In genomic region chr2:114550895-114551793, GRCh38 we compare ENCODE assay signal across 8 cellular contexts.
A peak's percentile ranks its signal among the peaks of the same experiment; 100 is the strongest.
DNase-seq lines count a peak whose midpoint lies in the region; ATAC-seq, FAIRE-seq and TF ChIP-seq lines count a peak whose summit lies in the region.

No MANE protein-coding gene starts in this region.

- H3K9me3 ChIP-seq in HCT116 (ENCODE audit: control insufficient read depth in 1 of 2, insufficient read depth in 1 of 2, low read depth in 1 of 2, low read length in 2 of 2) (peaks cover 5 to 23% of the 10 kb centered on the region in 2 experiments; a peak in 2 of 4 replicates), astrocyte (ENCODE audit: insufficient read depth, low read depth, low read length) (no peaks in the 10 kb centered on the region)

- CTCF ChIA-PET in HCT116 (lab: Charles Lee), result no interaction called here

- no peaks in the 10 kb centered on the region for H3K4me1 ChIP-seq in HCT116 (ENCODE audit: control insufficient read depth in 1 of 2, insufficient read depth in 2 of 2, low read length in 2 of 2)
- no peaks in the 10 kb centered on the region for H3K4me1 ChIP-seq in astrocyte (ENCODE audit: insufficient read depth, low read length)

- H3K27me3 ChIP-seq in HCT116 (ENCODE audit: insufficient read depth, low read length) (no peaks in the 10 kb centered on the region), astrocyte (ENCODE audit: insufficient read depth, low read length) (no peaks in the 10 kb centered on the region)

- TF ChIP-seq CTCF in HCT116 (IDR thresholded peaks at IDR 0.05 in 2 of 3, conservative IDR thresholded peaks at IDR 0.05 in 1 of 3; ENCODE audit: borderline replicate concordance in 1 of 3, insufficient read depth in 1 of 3, low read depth in 2 of 3, low read length in 2 of 3) (peak; percentile 12 to 22 (median 17); a peak in 3 of 6 replicates), astrocyte (IDR thresholded peaks at IDR 0.05; ENCODE audit: insufficient read depth, low read depth, low read length) (peak; percentile 61)

- H3K27me3 Mint-ChIP-seq in astrocyte (ENCODE audit: low read depth, unreplicated experiment), result peaks cover 3% of the 10 kb centered on the region
- H3K27me3 Mint-ChIP-seq in stimulated activated naive B cell treated with anti-CD40 and anti-IgM and Interleukin-4, amounts not matched to agents 10 μg/mL and 1 μg/mL and 100 μg/mL, for 72 hours, result peaks cover 14 to 18% of the 10 kb centered on the region in 2 donors

- FAIRE-seq in astrocyte (lab: Jason Lieb, UNC), result no peak

- ATAC-seq in HCT116 (no peak), GM21360 (IDR thresholded peaks at IDR 0.05; ENCODE audit: unreplicated experiment) (no peak)
- peak; percentile 72 to 73 for ATAC-seq in stimulated activated naive B cell treated with anti-CD40 and anti-IgM and Interleukin-4, amounts not matched to agents 10 μg/mL and 1 μg/mL and 100 μg/mL, for 72 hours (replicated peaks)

- no peaks in the 10 kb centered on the region for H3K36me3 Mint-ChIP-seq in astrocyte (ENCODE audit: low read depth, unreplicated experiment)
- no peaks in the 10 kb centered on the region for H3K36me3 Mint-ChIP-seq in stimulated activated naive B cell treated with anti-CD40 and anti-IgM and Interleukin-4, amounts not matched to agents 10 μg/mL and 1 μg/mL and 100 μg/mL, for 72 hours

- H3K79me2 ChIP-seq in HCT116 (ENCODE audit: insufficient read depth, low read length) (no peaks in the 10 kb centered on the region), astrocyte (ENCODE audit: insufficient read depth, low read length) (no peaks in the 10 kb centered on the region)

- H3K9ac ChIP-seq in HCT116 (ENCODE audit: low read length) (no peak overlapping the region), astrocyte (ENCODE audit: low read length) (no peak overlapping the region)

- H3K36me3 ChIP-seq in HCT116 (ENCODE audit: control insufficient read depth in 1 of 2, insufficient read depth in 2 of 2, low read length in 2 of 2) (no peaks in the 10 kb centered on the region), astrocyte (ENCODE audit: insufficient read depth, low read length) (no peaks in the 10 kb centered on the region)

- no peak overlapping the region for H3K4me2 ChIP-seq in HCT116 (ENCODE audit: low read length)
- H3K4me2 ChIP-seq in astrocyte (ENCODE audit: low read length), result no peak overlapping the region

- no peaks in the 10 kb centered on the region for H3K4me1 Mint-ChIP-seq in astrocyte (ENCODE audit: low read depth, unreplicated experiment)
- no peaks in the 10 kb centered on the region for H3K4me1 Mint-ChIP-seq in stimulated activated naive B cell treated with anti-CD40 and anti-IgM and Interleukin-4, amounts not matched to agents 10 μg/mL and 1 μg/mL and 100 μg/mL, for 72 hours

- TF ChIP-seq POLR2A in HCT116 (IDR thresholded peaks at IDR 0.05; ENCODE audit: borderline replicate concordance, extremely low read depth, insufficient read depth, insufficient read length), result no peak

- H2AFZ ChIP-seq in HCT116 (ENCODE audit: low read depth, low read length, poor library complexity, severe bottlenecking) (no peak overlapping the region), astrocyte (ENCODE audit: low read depth, low read length) (no peak overlapping the region)

- POLR2A ChIA-PET in HCT116 (lab: Charles Lee), result no interaction called here

- H3K27ac ChIP-seq in HCT116 (ENCODE audit: low read depth, low read length), result no peak overlapping the region
- no peak overlapping the region for H3K27ac ChIP-seq in astrocyte (ENCODE audit: low read depth, low read length)

- no peak overlapping the region for H3K4me3 Mint-ChIP-seq in astrocyte (ENCODE audit: unreplicated experiment)
- H3K4me3 Mint-ChIP-seq in stimulated activated naive B cell treated with anti-CD40 and anti-IgM and Interleukin-4, amounts not matched to agents 10 μg/mL and 1 μg/mL and 100 μg/mL, for 72 hours, result no peak overlapping the region

- intact Hi-C loops in HCT116 (cut with micrococcal nuclease), result no loop called here

- H3K4me3 ChIP-seq in HCT116 (replicated peaks in 1 of 2; ENCODE audit: low read depth in 1 of 2, low read length in 2 of 2), result no peak overlapping the region
- H3K4me3 ChIP-seq in astrocyte (ENCODE audit: insufficient read depth, low read depth, low read length), result no peak overlapping the region

- no peaks in the 10 kb centered on the region for H3K9me3 Mint-ChIP-seq in astrocyte (ENCODE audit: unreplicated experiment)
- no peaks in the 10 kb centered on the region for H3K9me3 Mint-ChIP-seq in stimulated activated naive B cell treated with anti-CD40 and anti-IgM and Interleukin-4, amounts not matched to agents 10 μg/mL and 1 μg/mL and 100 μg/mL, for 72 hours

- no peaks in the 10 kb centered on the region for H4K20me1 ChIP-seq in HCT116 (ENCODE audit: insufficient read depth)
- H4K20me1 ChIP-seq in astrocyte (ENCODE audit: insufficient read depth, low read length), result no peaks in the 10 kb centered on the region

- H3K9me2 ChIP-seq in HCT116 (ENCODE audit: insufficient read depth), result no peaks in the 10 kb centered on the region

- DNase-seq in DMS53 treated with DMSO at 0.1 percent for 48 hours (lab: John Stamatoyannopoulos, UW; ENCODE audit: unreplicated experiment) (peak; percentile 80), HCT116 (ENCODE audit: low read depth, low spot score) (no peak), NCI-H460 (ENCODE audit: extremely low read depth, low read depth) (peak; percentile 54), astrocyte (ENCODE audit: low read depth) (peak; percentile 4), iPS-NIHi7 (ENCODE audit: extremely low spot score) (peak; percentile 73), NK-92 (lab: John Stamatoyannopoulos, UW; ENCODE audit: unreplicated experiment) (no peak)
- DNase-seq in stimulated activated naive B cell treated with anti-CD40 and anti-IgM and Interleukin-4, amounts not matched to agents 10 μg/mL and 1 μg/mL and 100 μg/mL, for 72 hours, result peak; percentile 11

- RAD21 ChIA-PET in HCT116 (lab: Charles Lee; ENCODE audit: low non-redundant PET in 1 of 2, low total read pairs in 2 of 2, uncharacterized antibody in 2 of 2, unreplicated experiment in 2 of 2), result interaction anchor here in 1 of 2 experiments (0.5 kb wide), 1 partner anchor 798 kb away, joined by 6 read pairs; no protein-coding TSS in a partner anchor

- peak; percentile 42 for TF ChIP-seq RAD21 in HCT116 (IDR thresholded peaks at IDR 0.05; ENCODE audit: low read depth)

- no peak overlapping the region for H3K27ac Mint-ChIP-seq in astrocyte (ENCODE audit: unreplicated experiment)
- no peak overlapping the region for H3K27ac Mint-ChIP-seq in stimulated activated naive B cell treated with anti-CD40 and anti-IgM and Interleukin-4, amounts not matched to agents 10 μg/mL and 1 μg/mL and 100 μg/mL, for 72 hours

- BruUV-seq in HCT116 (replicated peaks; lab: Mats Ljungman, UMichigan), result no TSS peak

TF ChIP-seq in HCT116, 20 proteins besides CTCF, POLR2A, EP300 and RAD21 (continues in another document):
- TF ChIP-seq POLR2AphosphoS5 (IDR thresholded peaks at IDR 0.05; ENCODE audit: low read depth, low read length), result no peak
- no peak for TF ChIP-seq SP1 (IDR thresholded peaks at IDR 0.05; ENCODE audit: low read depth)
- TF ChIP-seq EGR1 (IDR thresholded peaks at IDR 0.05; ENCODE audit: low read depth), result no peak
- TF ChIP-seq YY1 (IDR thresholded peaks at IDR 0.05; ENCODE audit: extremely low read depth, insufficient replicate concordance, low read depth, low read length), result no peak
- no peak for TF ChIP-seq REST (IDR thresholded peaks at IDR 0.05; ENCODE audit: low read depth)
- TF ChIP-seq EZH2phosphoT487 (IDR thresholded peaks at IDR 0.05; ENCODE audit: borderline replicate concordance), result no peak
- TF ChIP-seq ZFX (IDR thresholded peaks at IDR 0.05), result no peak
- no peak for TF ChIP-seq TCF7L2 (IDR thresholded peaks at IDR 0.05; ENCODE audit: borderline replicate concordance, extremely low read depth, insufficient read depth, insufficient read length)
- TF ChIP-seq SIN3A (IDR thresholded peaks at IDR 0.05; ENCODE audit: low read depth), result no peak
- no peak for TF ChIP-seq EZH2 (IDR thresholded peaks at IDR 0.05)
- no peak for TF ChIP-seq CBX3 (IDR thresholded peaks at IDR 0.05; ENCODE audit: low read depth)

Comparison
In these comparisons a context has a peak if more than half of its experiments do, and no peak if none do; other contexts are left out.
1. DNase-seq: peak in DMS53 treated with DMSO at 0.1 percent for 48 hours (single experiment), NCI-H460 (single experiment), astrocyte (single experiment), iPS-NIHi7 (single experiment) and stimulated activated naive B cell treated with anti-CD40 and anti-IgM and Interleukin-4, amounts not matched to agents 10 μg/mL and 1 μg/mL and 100 μg/mL, for 72 hours (single experiment); none in HCT116 (single experiment) and NK-92 (single experiment).
2. ATAC-seq: peak in stimulated activated naive B cell treated with anti-CD40 and anti-IgM and Interleukin-4, amounts not matched to agents 10 μg/mL and 1 μg/mL and 100 μg/mL, for 72 hours (2 of 2); none in HCT116 (single experiment) and GM21360 (single experiment).